In the genomic region with DNA sequence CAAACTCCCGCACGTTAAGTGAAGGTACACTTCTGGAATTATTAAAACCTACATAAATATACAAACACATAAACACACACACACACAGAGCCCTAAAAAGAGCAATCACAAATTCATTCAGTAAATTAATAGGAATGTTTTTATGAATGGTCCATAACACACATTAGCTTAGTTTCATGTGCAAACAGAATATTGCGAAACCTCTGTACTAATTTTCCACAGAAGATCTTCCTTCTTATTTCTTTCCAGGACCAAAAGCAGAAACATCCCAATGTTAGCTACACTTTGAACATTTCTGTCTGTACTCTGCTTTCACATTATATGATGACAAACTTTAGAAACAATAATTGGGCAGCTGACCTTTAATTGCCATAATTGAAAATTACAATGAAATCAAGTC, we compare ENCODE assay signal across 17 cellular contexts.
DNase-seq lines count a peak whose midpoint lies in the region; ATAC-seq, FAIRE-seq and TF ChIP-seq lines count a peak whose summit lies in the region.
"Had no signal": no experiment of that assay in that cellular context is flagged by ENCODE, and none has a peak within 500 bp of the region (broad histone marks: within the 10 kb centered on the region; RNA-seq: fewer than 3 reads in every experiment).

No MANE protein-coding gene starts in this region.

- intact Hi-C loops in endothelial cell of umbilical vein (cut with micrococcal nuclease) = no loop called here
- intact Hi-C loops in right cardiac atrium (cut with DNase I) = no loop called here

- no peak for TF ChIP-seq CTCF in endothelial cell of umbilical vein (IDR thresholded peaks at IDR 0.05; ENCODE audit: extremely low read depth in 1 of 2, insufficient read depth in 1 of 2, low read depth in 1 of 2, low read length in 2 of 2)

- H3K27ac Mint-ChIP-seq in stimulated activated naive CD8-positive, alpha-beta T cell treated with anti-CD3 and anti-CD28 coated beads, Interleukin-15, amount 100 ng/mL, for 72 hours = no peak overlapping the region
- H3K27ac Mint-ChIP-seq: CD14-positive monocyte; CD8-positive, alpha-beta T cell had no signal

- H3K79me2 ChIP-seq in endothelial cell of umbilical vein (ENCODE audit: control insufficient read depth, insufficient read depth, low read length) = no peaks in the 10 kb centered on the region

- H3K9me3 ChIP-seq in endothelial cell of umbilical vein (replicated peaks; ENCODE audit: control insufficient read depth, insufficient read depth, low read length) = no peaks in the 10 kb centered on the region
- no peaks in the 10 kb centered on the region for H3K9me3 ChIP-seq in right cardiac atrium (ENCODE audit: control insufficient read depth, low read length)
- H3K9me3 ChIP-seq: HAP-1 had no signal

- H3K27ac ChIP-seq in endothelial cell of umbilical vein (ENCODE audit: insufficient read depth, low read depth, low read length) (no peak overlapping the region), right cardiac atrium (ENCODE audit: low read length) (no peak overlapping the region)

- dilution Hi-C loops in endothelial cell of umbilical vein (cut with MboI; ENCODE audit: extremely low pct_ligation_motif_present, low sequenced_read_pairs) = no loop called here

- no peaks in the 10 kb centered on the region for H3K4me1 Mint-ChIP-seq in stimulated activated naive CD8-positive, alpha-beta T cell treated with anti-CD3 and anti-CD28 coated beads, Interleukin-15, amount 100 ng/mL, for 72 hours
- H3K4me1 Mint-ChIP-seq: CD14-positive monocyte had no signal

- peaks cover 0 to 6% of the 10 kb centered on the region in 2 donors for H3K9me3 Mint-ChIP-seq in stimulated activated naive CD8-positive, alpha-beta T cell treated with anti-CD3 and anti-CD28 coated beads, Interleukin-15, amount 100 ng/mL, for 72 hours
- H3K9me3 Mint-ChIP-seq: CD8-positive, alpha-beta T cell had no signal

- CTCF ChIA-PET in endothelial cell of umbilical vein (lab: Charles Lee) = no interaction called here

- H3K27me3 Mint-ChIP-seq in stimulated activated naive CD8-positive, alpha-beta T cell treated with anti-CD3 and anti-CD28 coated beads, Interleukin-15, amount 100 ng/mL, for 72 hours = no peaks in the 10 kb centered on the region

- no peak overlapping the region for H3K4me3 Mint-ChIP-seq in stimulated activated naive CD8-positive, alpha-beta T cell treated with anti-CD3 and anti-CD28 coated beads, Interleukin-15, amount 100 ng/mL, for 72 hours
- H3K4me3 Mint-ChIP-seq: CD14-positive monocyte; CD8-positive, alpha-beta T cell had no signal

- H3K27me3 ChIP-seq in endothelial cell of umbilical vein (ENCODE audit: control insufficient read depth in 2 of 2, insufficient read depth in 2 of 2, low read length in 2 of 2) (no peaks in the 10 kb centered on the region), right cardiac atrium (ENCODE audit: control insufficient read depth, insufficient read depth) (no peaks in the 10 kb centered on the region)

- H3K4me3 ChIP-seq in endothelial cell of umbilical vein (replicated peaks in 1 of 3; ENCODE audit: insufficient read depth in 1 of 3, low read depth in 1 of 3, low read length in 3 of 3) (no peak overlapping the region), right cardiac atrium (ENCODE audit: low read length) (no peak overlapping the region)
- H3K4me3 ChIP-seq: HAP-1 had no signal

- TF ChIP-seq EP300 in Ishikawa (IDR thresholded peaks at IDR 0.05; ENCODE audit: borderline replicate concordance) = no peak

- 93% methylated on average over 3 of the region's 3 CpGs for WGBS in right cardiac atrium

- ATAC-seq in right cardiac atrium = no peak
- ATAC-seq in stimulated activated naive CD8-positive, alpha-beta T cell treated with anti-CD3 and anti-CD28 coated beads, Interleukin-15, amount 100 ng/mL, for 72 hours = no peak
- ATAC-seq: CD8-positive, alpha-beta T cell had no signal

- peak; percentile 8 for FAIRE-seq in endothelial cell of umbilical vein (lab: Jason Lieb, UNC)
- FAIRE-seq in islet of Langerhans (lab: Jason Lieb, UNC) = peak; percentile 87
- FAIRE-seq: GM12892, HTR-8/SVneo had no signal

- no peak overlapping the region for H3K9ac ChIP-seq in endothelial cell of umbilical vein (replicated peaks; ENCODE audit: extremely low read depth, insufficient read depth, low read length)

- H4K20me1 ChIP-seq in endothelial cell of umbilical vein (replicated peaks; ENCODE audit: control insufficient read depth, extremely low read depth, insufficient read depth, low read length) = no peaks in the 10 kb centered on the region

- DNase-seq in amniotic epithelial cell (ENCODE audit: low read depth) = peak; percentile 3
- no peak for DNase-seq in endothelial cell of umbilical vein (ENCODE audit: low read depth, low spot score)
- no peak for DNase-seq in right cardiac atrium
- DNase-seq in stimulated activated naive CD8-positive, alpha-beta T cell treated with anti-CD3 and anti-CD28 coated beads, Interleukin-15, amount 100 ng/mL, for 72 hours = no peak
- DNase-seq in stimulated activated CD4-positive, alpha-beta T cell treated with anti-CD3 and anti-CD28 coated beads, Interleukin-4, amount 100 ng/mL, for 1 hour = no peak
- DNase-seq: CD8-positive, alpha-beta T cell; COR-L47; DMS153; DND-41; GDM1; GOT3 had no signal

- H3K36me3 ChIP-seq in endothelial cell of umbilical vein (ENCODE audit: control insufficient read depth in 2 of 2, extremely low read depth in 1 of 2, insufficient read depth in 2 of 2, low read length in 2 of 2) = no peaks in the 10 kb centered on the region
- H3K36me3 ChIP-seq: HAP-1 had no signal

- H3K4me1 ChIP-seq in endothelial cell of umbilical vein (ENCODE audit: control insufficient read depth, extremely low read depth, insufficient read depth, low read length) (no peaks in the 10 kb centered on the region), right cardiac atrium (ENCODE audit: control insufficient read depth, insufficient read depth, low read length) (no peaks in the 10 kb centered on the region)

- H3K4me2 ChIP-seq in endothelial cell of umbilical vein (ENCODE audit: insufficient read depth, low read length) = no peak overlapping the region

- POLR2A ChIA-PET in endothelial cell of umbilical vein (lab: Charles Lee) = no interaction called here

- no peak for TF ChIP-seq POLR2A in endothelial cell of umbilical vein (IDR thresholded peaks at IDR 0.05; ENCODE audit: low read depth, low read length)

- H2AFZ ChIP-seq in endothelial cell of umbilical vein (ENCODE audit: low read depth, low read length) = no peak overlapping the region

- TF ChIP-seq RAD21 in Ishikawa (IDR thresholded peaks at IDR 0.05; ENCODE audit: low read depth) = no peak

- H3K9me1 ChIP-seq in endothelial cell of umbilical vein (replicated peaks; ENCODE audit: control insufficient read depth, extremely low read depth, insufficient read depth, low read length) = no peaks in the 10 kb centered on the region

- BruUV-seq in endothelial cell of umbilical vein (replicated peaks; lab: Mats Ljungman, UMichigan) = no TSS peak

TF ChIP-seq in Ishikawa, 13 proteins besides CTCF, POLR2A, EP300 and RAD21 (continues in another document):
- TF ChIP-seq ZBTB7A (IDR thresholded peaks at IDR 0.05; ENCODE audit: low read depth) = no peak
- no peak for TF ChIP-seq NFIC (IDR thresholded peaks at IDR 0.05)
- no peak for TF ChIP-seq TCF12 (IDR thresholded peaks at IDR 0.05; ENCODE audit: low read depth)
- no peak for TF ChIP-seq CREB1 (IDR thresholded peaks at IDR 0.05; ENCODE audit: low read depth)
- TF ChIP-seq YY1 (IDR thresholded peaks at IDR 0.05; ENCODE audit: low read depth) = no peak

TF ChIP-seq in endothelial cell of umbilical vein, 7 proteins besides CTCF, POLR2A, EP300 and RAD21:
- TF ChIP-seq EZH2 (IDR thresholded peaks at IDR 0.05; ENCODE audit: borderline replicate concordance, low read depth, low read length, severe bottlenecking) = no peak
- TF ChIP-seq FOS (IDR thresholded peaks at IDR 0.05; ENCODE audit: borderline replicate concordance, insufficient read depth, low read length) = no peak
- TF ChIP-seq GATA2 (IDR thresholded peaks at IDR 0.05; ENCODE audit: insufficient read depth, insufficient read length, low read depth, low read length) = no peak
- TF ChIP-seq, protein P1, sequence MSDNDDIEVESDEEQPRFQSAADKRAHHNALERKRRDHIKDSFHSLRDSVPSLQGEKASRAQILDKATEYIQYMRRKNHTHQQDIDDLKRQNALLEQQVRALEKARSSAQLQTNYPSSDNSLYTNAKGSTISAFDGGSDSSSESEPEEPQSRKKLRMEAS (IDR thresholded peaks at IDR 0.05; ENCODE audit: insufficient read depth, insufficient read length) = no peak
- TF ChIP-seq POLR2AphosphoS5 (IDR thresholded peaks at IDR 0.05; ENCODE audit: insufficient read depth, low read depth, low read length) = no peak
- TF ChIP-seq JUN (IDR thresholded peaks at IDR 0.05; ENCODE audit: borderline replicate concordance, insufficient read depth, insufficient read length, low read depth) = no peak
- TF ChIP-seq MYC (IDR thresholded peaks at IDR 0.05; ENCODE audit: low read depth, low read length) = no peak
